In the genomic region with DNA sequence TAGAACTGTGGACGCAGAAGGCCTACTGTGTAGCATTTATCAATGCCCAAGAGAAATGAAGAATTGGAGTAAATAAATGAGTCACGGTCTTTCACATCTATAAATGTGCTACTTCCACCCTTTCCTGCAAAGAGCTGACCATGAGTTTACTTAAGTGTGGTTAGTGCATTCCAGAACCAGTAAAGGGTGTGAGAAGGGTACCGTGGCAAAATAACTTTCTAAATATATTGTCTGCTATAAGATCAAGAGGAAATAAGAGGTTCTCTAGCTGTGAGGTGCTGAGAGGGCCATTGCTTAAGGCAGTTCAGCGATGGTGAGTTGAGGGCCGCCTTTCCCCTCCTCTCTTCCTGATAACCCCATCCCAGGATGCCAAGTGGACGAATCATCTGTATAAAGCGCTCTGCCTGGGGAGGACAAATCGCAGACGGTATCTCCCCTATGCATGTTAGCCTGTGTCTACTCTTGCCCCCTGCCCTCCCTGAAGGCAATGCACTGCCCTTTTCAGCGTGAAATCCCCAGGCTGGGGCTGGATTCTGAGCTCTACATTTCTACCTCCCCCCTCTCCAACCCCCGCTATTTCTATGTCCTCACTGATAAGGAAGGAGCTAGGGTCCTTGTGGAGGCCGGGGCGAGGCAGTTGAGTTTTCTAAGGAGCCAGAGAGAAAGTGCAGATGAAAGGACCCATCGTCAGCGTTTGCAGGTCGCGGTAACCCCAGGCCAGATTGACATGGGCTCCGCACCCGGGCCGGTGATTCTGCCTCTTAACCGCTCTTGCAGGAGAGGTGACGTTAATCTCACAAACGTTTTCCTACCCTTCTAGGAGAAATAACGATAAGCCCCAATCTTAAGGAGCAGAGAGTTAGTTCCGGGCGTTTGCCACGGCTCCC, we compare ENCODE assay signal across 12 cellular contexts. TPM values are rescaled to one million over a fixed set of nuclear protein-coding genes. Genes with fewer than 3 reads are reported as not detected.
A peak's percentile ranks its signal among the peaks of the same experiment; 100 is the strongest.
DNase-seq lines count a peak whose midpoint lies in the region; ATAC-seq and TF ChIP-seq lines count a peak whose summit lies in the region.
"Had no signal": no experiment of that assay in that cellular context is flagged by ENCODE, and none has a peak within 500 bp of the region (broad histone marks: within the 10 kb centered on the region; RNA-seq: fewer than 3 reads in every experiment).

No MANE protein-coding gene starts in this region.

- peak overlapping the region; percentile 93 for H2BK5ac ChIP-seq in neuronal stem cell (ENCODE audit: low read length)

- H3K23ac ChIP-seq in neuronal stem cell (ENCODE audit: low read depth, low read length, poor library complexity): no peak overlapping the region

- no peaks in the 10 kb centered on the region for H3K9me3 Mint-ChIP-seq in CD8-positive, alpha-beta T cell

- no peak overlapping the region for H4K8ac ChIP-seq in neuronal stem cell (ENCODE audit: low read depth, low read length)

- H3K4me1 ChIP-seq in CD8-positive, alpha-beta T cell (ENCODE audit: insufficient read depth, low read length): peaks cover 18% of the 10 kb centered on the region
- H3K4me1 ChIP-seq in esophagus squamous epithelium: peaks cover 0 to 24% (median 12%) of the 10 kb centered on the region in 3 donors
- no peaks in the 10 kb centered on the region for H3K4me1 ChIP-seq in neuronal stem cell (ENCODE audit: control insufficient read depth in 2 of 2, insufficient read depth in 1 of 2, low read depth in 1 of 2, low read length in 2 of 2)

- TF ChIP-seq CTCF in CD8-positive, alpha-beta T cell (IDR thresholded peaks at IDR 0.05): no peak
- no peak for TF ChIP-seq CTCF in esophagus squamous epithelium (IDR thresholded peaks at IDR 0.05)

- H3K27ac ChIP-seq in CD8-positive, alpha-beta T cell (ENCODE audit: low read depth, low read length): no peak overlapping the region
- H3K27ac ChIP-seq in esophagus squamous epithelium (no peak overlapping the region), neuronal stem cell (replicated peaks; ENCODE audit: low read length) (no peak overlapping the region)
- H3K27ac ChIP-seq: VCaP had no signal

- H2BK120ac ChIP-seq in neuronal stem cell (ENCODE audit: low read depth, low read length): no peak overlapping the region

- no peaks in the 10 kb centered on the region for H3K79me1 ChIP-seq in neuronal stem cell (ENCODE audit: low read depth, low read length)

- H3K9ac ChIP-seq in neuronal stem cell (ENCODE audit: low read depth, low read length, poor library complexity): peak overlapping the region; percentile 7

- H3K4me2 ChIP-seq in neuronal stem cell (ENCODE audit: insufficient read depth, low read length, poor library complexity, severe bottlenecking): peak overlapping the region; percentile 93

- H3K27me3 Mint-ChIP-seq in CD8-positive, alpha-beta T cell (ENCODE audit: low read depth): peaks cover 24% of the 10 kb centered on the region

- peak overlapping the region; percentile 55 for H3K4me3 ChIP-seq in CD8-positive, alpha-beta T cell (ENCODE audit: low read depth, low read length)
- H3K4me3 ChIP-seq in esophagus squamous epithelium (peak overlapping the region in 3 of 4 donors; percentile 41 to 72 (median 43)), neuronal stem cell (ENCODE audit: low read length in 2 of 2) (peak overlapping the region in 1 of 2 donors; percentile 88)
- H3K4me3 ChIP-seq: lung had no signal

- H3K4me1 Mint-ChIP-seq in CD8-positive, alpha-beta T cell (ENCODE audit: low read depth): peaks cover 13% of the 10 kb centered on the region

- no peak overlapping the region for H3K14ac ChIP-seq in neuronal stem cell (ENCODE audit: low read length)

- CTCF ChIA-PET in CD8-positive, alpha-beta T cell (lab: Charles Lee): no interaction called here

- DNase-seq in CD8-positive, alpha-beta T cell: no peak
- DNase-seq in MV-4-11 (lab: John Stamatoyannopoulos, UW) (peak; percentile 6), esophagus squamous epithelium (lab: John Stamatoyannopoulos, UW) (no peak), neuronal stem cell (ENCODE audit: low spot score) (peak; percentile 6), NCI-H2171 (lab: John Stamatoyannopoulos, UW) (no peak), NCI-H446 treated with DMSO at 0.1 percent for 48 hours (lab: John Stamatoyannopoulos, UW) (no peak)
- no peak for DNase-seq in stimulated activated CD4-positive, alpha-beta T cell treated with anti-CD3 and anti-CD28 coated beads, Interleukin-12 subunit alpha, Interleukin-12 subunit beta, amount 100 ng/mL, for 4 hours
- DNase-seq: DND-41, NCI-H345 had no signal

- H3K36me3 ChIP-seq in CD8-positive, alpha-beta T cell (ENCODE audit: insufficient read depth, low read length): no peaks in the 10 kb centered on the region
- H3K36me3 ChIP-seq in esophagus squamous epithelium (no peaks in the 10 kb centered on the region), neuronal stem cell (replicated peaks in 1 of 2; ENCODE audit: control insufficient read depth in 2 of 2, insufficient read depth in 2 of 2, low read length in 2 of 2) (no peaks in the 10 kb centered on the region)

- no peak for TF ChIP-seq POLR2A in esophagus squamous epithelium (IDR thresholded peaks at IDR 0.05)

- peak overlapping the region; percentile 0 for H3K18ac ChIP-seq in neuronal stem cell (ENCODE audit: low read length)

- WGBS in esophagus squamous epithelium, 2 donors: 36 to 38% methylated on average over 21 to 25 of the region's 27 CpGs
- WGBS in neuronal stem cell (ENCODE audit: extremely low coverage in 2 of 2, insufficient read length in 2 of 2, insufficient replicate concordance in 1 of 2), 2 donors: no CpG with 5 or more reads among the region's 27 CpGs

- POLR2A ChIA-PET in CD8-positive, alpha-beta T cell (lab: Charles Lee): no interaction called here

- no peak for ATAC-seq in CD8-positive, alpha-beta T cell
- no peak for ATAC-seq in GM19351 (IDR thresholded peaks at IDR 0.05; ENCODE audit: unreplicated experiment)

- intact Hi-C loops in CD8-positive, alpha-beta T cell (cut with DNase I, micrococcal nuclease): loop anchor here in 1 of 2 experiments (5.0 kb wide), 1 partner anchor 1791 kb away; no protein-coding TSS in a partner anchor
- intact Hi-C loops in esophagus squamous epithelium (cut with DNase I): no loop called here

- no peaks in the 10 kb centered on the region for H3K36me3 Mint-ChIP-seq in CD8-positive, alpha-beta T cell

- H2BK15ac ChIP-seq in neuronal stem cell (ENCODE audit: low read length): no peak overlapping the region

- H4K91ac ChIP-seq in neuronal stem cell (ENCODE audit: low read depth, low read length, poor library complexity): no peak overlapping the region

- H3K9me3 ChIP-seq in CD8-positive, alpha-beta T cell (ENCODE audit: low read length): no peaks in the 10 kb centered on the region
- H3K9me3 ChIP-seq in esophagus squamous epithelium (no peaks in the 10 kb centered on the region), neuronal stem cell (replicated peaks in 1 of 2; ENCODE audit: control insufficient read depth in 2 of 2, insufficient read depth in 1 of 2, low read depth in 1 of 2, low read length in 2 of 2) (no peaks in the 10 kb centered on the region)

- H3K27ac Mint-ChIP-seq in CD8-positive, alpha-beta T cell: no peak overlapping the region

- H3K4ac ChIP-seq in neuronal stem cell (ENCODE audit: low read length): no peak overlapping the region

- no peak overlapping the region for H2AK5ac ChIP-seq in neuronal stem cell (ENCODE audit: low read depth, low read length)

- peaks cover 2% of the 10 kb centered on the region for H3K27me3 ChIP-seq in CD8-positive, alpha-beta T cell (ENCODE audit: insufficient read depth, low read length)
- H3K27me3 ChIP-seq in esophagus squamous epithelium (peaks cover 0 to 23% (median 1%) of the 10 kb centered on the region in 4 donors), neuronal stem cell (ENCODE audit: control insufficient read depth in 3 of 3, insufficient read depth in 3 of 3, low read depth in 1 of 3, low read length in 3 of 3) (peaks cover 0 to 11% (median 8%) of the 10 kb centered on the region in 3 experiments)

- peak overlapping the region; percentile 95 for H2AFZ ChIP-seq in neuronal stem cell (ENCODE audit: low read length)

- H2BK12ac ChIP-seq in neuronal stem cell (ENCODE audit: low read length): no peak overlapping the region

- peak overlapping the region; percentile 66 for H3K4me3 Mint-ChIP-seq in CD8-positive, alpha-beta T cell

RNA-seq across cellular contexts. Expression of gene NCAM2, which starts 1.5 kb away (rescaled TPM):
- not detected for total RNA-seq in CD8-positive, alpha-beta T cell
- total RNA-seq in esophagus squamous epithelium: under 1 TPM in 2 of 4 donors, not detected in 2; 0.67 to 0.95 TPM
- polyA plus RNA-seq in neuronal stem cell (2013, experiment 1 of 2): 0.67 TPM
- polyA plus RNA-seq in neuronal stem cell (2013, experiment 2 of 2): 0.51 TPM

Comparison
In these comparisons a context has a peak if more than half of its experiments do, and no peak if none do; other contexts are left out.
1. DNase-seq: peak in MV-4-11 (single experiment) and neuronal stem cell (single experiment); none in CD8-positive, alpha-beta T cell (0 of 7), esophagus squamous epithelium (single experiment), stimulated activated CD4-positive, alpha-beta T cell treated with anti-CD3 and anti-CD28 coated beads, Interleukin-12 subunit alpha, Interleukin-12 subunit beta, amount 100 ng/mL, for 4 hours (single experiment), NCI-H2171 (single experiment) and NCI-H446 treated with DMSO at 0.1 percent for 48 hours (single experiment).